In genomic region chr6:166949533-166950442, GRCh38 we compare ENCODE assay signal across 9 cellular contexts. TPM values are rescaled to one million over a fixed set of nuclear protein-coding genes. Genes with fewer than 3 reads are reported as not detected.
A peak's percentile ranks its signal among the peaks of the same experiment; 100 is the strongest.
DNase-seq lines count a peak whose midpoint lies in the region; ATAC-seq lines count a peak whose summit lies in the region.
"Had no signal": no experiment of that assay in that cellular context is flagged by ENCODE, and none has a peak within 500 bp of the region (broad histone marks: within the 10 kb centered on the region; RNA-seq: fewer than 3 reads in every experiment).

No MANE protein-coding gene starts in this region.

- H3K9me3 Mint-ChIP-seq in activated naive CD8-positive, alpha-beta T cell (ENCODE audit: low read depth): no peaks in the 10 kb centered on the region
- H3K9me3 Mint-ChIP-seq in naive thymus-derived CD8-positive, alpha-beta T cell: no peaks in the 10 kb centered on the region

- no peaks in the 10 kb centered on the region for H3K27me3 Mint-ChIP-seq in activated naive CD8-positive, alpha-beta T cell
- no peaks in the 10 kb centered on the region for H3K27me3 Mint-ChIP-seq in naive thymus-derived CD8-positive, alpha-beta T cell

- peak overlapping the region; percentile 95 for H3K27ac Mint-ChIP-seq in activated naive CD8-positive, alpha-beta T cell
- peak overlapping the region; percentile 50 to 98 (median 81) for H3K27ac Mint-ChIP-seq in naive thymus-derived CD8-positive, alpha-beta T cell

- POLR2A ChIA-PET in naive thymus-derived CD8-positive, alpha-beta T cell (lab: Charles Lee): interaction anchor here (1.0 to 2.0 kb wide), 2 partner anchors 7 to 13 kb away, joined by 3 to 7 read pairs; partner anchors contain the start of gene RNASET2

- H3K4me1 Mint-ChIP-seq in activated naive CD8-positive, alpha-beta T cell (ENCODE audit: low read depth): peaks cover 55% of the 10 kb centered on the region
- H3K4me1 Mint-ChIP-seq in naive thymus-derived CD8-positive, alpha-beta T cell: peaks cover 27 to 57% (median 50%) of the 10 kb centered on the region in 4 donors

- peak overlapping the region; percentile 82 for H3K4me3 Mint-ChIP-seq in activated naive CD8-positive, alpha-beta T cell
- H3K4me3 Mint-ChIP-seq in naive thymus-derived CD8-positive, alpha-beta T cell: peak overlapping the region in 6 of 10 donors; percentile 32 to 85 (median 62)

- no peak for DNase-seq in naive thymus-derived CD8-positive, alpha-beta T cell
- no peak for DNase-seq in superior temporal gyrus (ENCODE audit: extremely low spot score)
- DNase-seq: NCI-H2029 treated with DMSO at 0.1 percent for 48 hours had no signal

- peak; percentile 3 for ATAC-seq in GM18498 (IDR thresholded peaks at IDR 0.05; ENCODE audit: unreplicated experiment)
- peak; percentile 0 for ATAC-seq in HG02678 (IDR thresholded peaks at IDR 0.05; ENCODE audit: unreplicated experiment)
- ATAC-seq in naive thymus-derived CD8-positive, alpha-beta T cell: no peak
- no peak for ATAC-seq in HG03095 (IDR thresholded peaks at IDR 0.05; ENCODE audit: unreplicated experiment)
- ATAC-seq in HG03196 (IDR thresholded peaks at IDR 0.05; ENCODE audit: unreplicated experiment): no peak
- ATAC-seq in HG03460 (IDR thresholded peaks at IDR 0.05; ENCODE audit: unreplicated experiment): no peak

- H3K36me3 Mint-ChIP-seq in activated naive CD8-positive, alpha-beta T cell: peaks cover 9% of the 10 kb centered on the region
- peaks cover 0 to 73% (median 22%) of the 10 kb centered on the region in 3 donors for H3K36me3 Mint-ChIP-seq in naive thymus-derived CD8-positive, alpha-beta T cell

RNA-seq across cellular contexts. Expression of gene RNASET2, which starts 6.6 kb away (rescaled TPM):
- 10 to 100 TPM; 72.7 to 75.2 TPM for total RNA-seq in naive thymus-derived CD8-positive, alpha-beta T cell
- 100 to 1,000 TPM; 141 to 283 (median 248) TPM for polyA plus RNA-seq in naive thymus-derived CD8-positive, alpha-beta T cell

RNA-seq across cellular contexts. Expression of gene CEP43, which starts 49.4 kb away (rescaled TPM):
- 10 to 100 TPM; 14.9 to 15.3 TPM for total RNA-seq in naive thymus-derived CD8-positive, alpha-beta T cell
- polyA plus RNA-seq in naive thymus-derived CD8-positive, alpha-beta T cell: 1 to 10 TPM; 2.5 to 4.5 (median 4.3) TPM

Comparison
In these comparisons a context has a peak if more than half of its experiments do, and no peak if none do; other contexts are left out.
1. ATAC-seq: peak in GM18498 (single experiment) and HG02678 (single experiment); none in naive thymus-derived CD8-positive, alpha-beta T cell (0 of 2), HG03095 (single experiment), HG03196 (single experiment) and HG03460 (single experiment).